Comparison of ENCODE assay signal across 1 cellular context in the genomic region with DNA sequence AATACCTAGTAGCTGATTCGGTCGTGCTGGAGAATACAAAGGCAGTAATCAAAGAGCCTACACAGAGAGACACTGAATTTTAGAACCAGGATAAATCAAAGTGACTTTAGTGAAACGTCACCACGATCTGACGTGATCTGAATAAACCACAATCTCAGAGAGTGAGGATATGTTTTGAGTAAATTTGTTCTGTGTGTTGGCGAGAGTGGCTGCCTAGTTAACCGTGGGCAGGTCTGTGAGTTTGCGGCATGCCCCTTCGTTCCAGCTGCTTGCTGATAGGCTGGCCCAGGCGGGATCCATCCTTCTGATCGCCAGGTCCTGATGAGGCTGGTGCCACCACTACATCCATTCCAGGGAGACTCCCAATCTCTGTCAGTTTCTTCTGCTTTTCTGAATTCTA.
TF ChIP-seq lines count a peak whose summit lies in the region.

No MANE protein-coding gene starts in this region.

TF ChIP-seq in HepG2, 621 proteins besides CTCF, POLR2A, EP300 and RAD21 (continued from another document):
- TF ChIP-seq, protein P1, sequence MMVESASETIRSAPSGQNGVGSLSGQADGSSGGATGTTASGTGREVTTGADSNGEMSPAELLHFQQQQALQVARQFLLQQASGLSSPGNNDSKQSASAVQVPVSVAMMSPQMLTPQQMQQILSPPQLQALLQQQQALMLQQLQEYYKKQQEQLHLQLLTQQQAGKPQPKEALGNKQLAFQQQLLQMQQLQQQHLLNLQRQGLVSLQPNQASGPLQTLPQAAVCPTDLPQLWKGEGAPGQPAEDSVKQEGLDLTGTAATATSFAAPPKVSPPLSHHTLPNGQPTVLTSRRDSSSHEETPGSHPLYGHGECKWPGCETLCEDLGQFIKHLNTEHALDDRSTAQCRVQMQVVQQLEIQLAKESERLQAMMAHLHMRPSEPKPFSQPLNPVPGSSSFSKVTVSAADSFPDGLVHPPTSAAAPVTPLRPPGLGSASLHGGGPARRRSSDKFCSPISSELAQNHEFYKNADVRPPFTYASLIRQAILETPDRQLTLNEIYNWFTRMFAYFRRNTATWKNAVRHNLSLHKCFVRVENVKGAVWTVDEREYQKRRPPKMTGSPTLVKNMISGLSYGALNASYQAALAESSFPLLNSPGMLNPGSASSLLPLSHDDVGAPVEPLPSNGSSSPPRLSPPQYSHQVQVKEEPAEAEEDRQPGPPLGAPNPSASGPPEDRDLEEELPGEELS (CRISPR knock-in tag; IDR thresholded peaks at IDR 0.05), result no peak
- TF ChIP-seq ZNF207 (IDR thresholded peaks at IDR 0.05; ENCODE audit: borderline replicate concordance), result no peak
- TF ChIP-seq, protein P2, sequence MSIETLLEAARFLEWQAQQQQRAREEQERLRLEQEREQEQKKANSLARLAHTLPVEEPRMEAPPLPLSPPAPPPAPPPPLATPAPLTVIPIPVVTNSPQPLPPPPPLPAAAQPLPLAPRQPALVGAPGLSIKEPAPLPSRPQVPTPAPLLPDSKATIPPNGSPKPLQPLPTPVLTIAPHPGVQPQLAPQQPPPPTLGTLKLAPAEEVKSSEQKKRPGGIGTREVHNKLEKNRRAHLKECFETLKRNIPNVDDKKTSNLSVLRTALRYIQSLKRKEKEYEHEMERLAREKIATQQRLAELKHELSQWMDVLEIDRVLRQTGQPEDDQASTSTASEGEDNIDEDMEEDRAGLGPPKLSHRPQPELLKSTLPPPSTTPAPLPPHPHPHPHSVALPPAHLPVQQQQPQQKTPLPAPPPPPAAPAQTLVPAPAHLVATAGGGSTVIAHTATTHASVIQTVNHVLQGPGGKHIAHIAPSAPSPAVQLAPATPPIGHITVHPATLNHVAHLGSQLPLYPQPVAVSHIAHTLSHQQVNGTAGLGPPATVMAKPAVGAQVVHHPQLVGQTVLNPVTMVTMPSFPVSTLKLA (IDR thresholded peaks at IDR 0.05), result no peak
- no peak for TF ChIP-seq ZNF572 (CRISPR knock-in tag; IDR thresholded peaks at IDR 0.05)
- TF ChIP-seq HDAC1 (CRISPR knock-in tag; IDR thresholded peaks at IDR 0.05), result no peak
- TF ChIP-seq MIER3 (CRISPR knock-in tag; IDR thresholded peaks at IDR 0.05; ENCODE audit: borderline replicate concordance), result no peak
- TF ChIP-seq ZNF264 (CRISPR knock-in tag; IDR thresholded peaks at IDR 0.05), result no peak
- TF ChIP-seq, protein P3, sequence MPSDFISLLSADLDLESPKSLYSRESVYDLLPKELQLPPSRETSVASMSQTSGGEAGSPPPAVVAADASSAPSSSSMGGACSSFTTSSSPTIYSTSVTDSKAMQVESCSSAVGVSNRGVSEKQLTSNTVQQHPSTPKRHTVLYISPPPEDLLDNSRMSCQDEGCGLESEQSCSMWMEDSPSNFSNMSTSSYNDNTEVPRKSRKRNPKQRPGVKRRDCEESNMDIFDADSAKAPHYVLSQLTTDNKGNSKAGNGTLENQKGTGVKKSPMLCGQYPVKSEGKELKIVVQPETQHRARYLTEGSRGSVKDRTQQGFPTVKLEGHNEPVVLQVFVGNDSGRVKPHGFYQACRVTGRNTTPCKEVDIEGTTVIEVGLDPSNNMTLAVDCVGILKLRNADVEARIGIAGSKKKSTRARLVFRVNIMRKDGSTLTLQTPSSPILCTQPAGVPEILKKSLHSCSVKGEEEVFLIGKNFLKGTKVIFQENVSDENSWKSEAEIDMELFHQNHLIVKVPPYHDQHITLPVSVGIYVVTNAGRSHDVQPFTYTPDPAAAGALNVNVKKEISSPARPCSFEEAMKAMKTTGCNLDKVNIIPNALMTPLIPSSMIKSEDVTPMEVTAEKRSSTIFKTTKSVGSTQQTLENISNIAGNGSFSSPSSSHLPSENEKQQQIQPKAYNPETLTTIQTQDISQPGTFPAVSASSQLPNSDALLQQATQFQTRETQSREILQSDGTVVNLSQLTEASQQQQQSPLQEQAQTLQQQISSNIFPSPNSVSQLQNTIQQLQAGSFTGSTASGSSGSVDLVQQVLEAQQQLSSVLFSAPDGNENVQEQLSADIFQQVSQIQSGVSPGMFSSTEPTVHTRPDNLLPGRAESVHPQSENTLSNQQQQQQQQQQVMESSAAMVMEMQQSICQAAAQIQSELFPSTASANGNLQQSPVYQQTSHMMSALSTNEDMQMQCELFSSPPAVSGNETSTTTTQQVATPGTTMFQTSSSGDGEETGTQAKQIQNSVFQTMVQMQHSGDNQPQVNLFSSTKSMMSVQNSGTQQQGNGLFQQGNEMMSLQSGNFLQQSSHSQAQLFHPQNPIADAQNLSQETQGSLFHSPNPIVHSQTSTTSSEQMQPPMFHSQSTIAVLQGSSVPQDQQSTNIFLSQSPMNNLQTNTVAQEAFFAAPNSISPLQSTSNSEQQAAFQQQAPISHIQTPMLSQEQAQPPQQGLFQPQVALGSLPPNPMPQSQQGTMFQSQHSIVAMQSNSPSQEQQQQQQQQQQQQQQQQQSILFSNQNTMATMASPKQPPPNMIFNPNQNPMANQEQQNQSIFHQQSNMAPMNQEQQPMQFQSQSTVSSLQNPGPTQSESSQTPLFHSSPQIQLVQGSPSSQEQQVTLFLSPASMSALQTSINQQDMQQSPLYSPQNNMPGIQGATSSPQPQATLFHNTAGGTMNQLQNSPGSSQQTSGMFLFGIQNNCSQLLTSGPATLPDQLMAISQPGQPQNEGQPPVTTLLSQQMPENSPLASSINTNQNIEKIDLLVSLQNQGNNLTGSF (CRISPR knock-in tag; IDR thresholded peaks at IDR 0.05), result no peak
- TF ChIP-seq KLF15 (CRISPR knock-in tag; IDR thresholded peaks at IDR 0.05; ENCODE audit: borderline replicate concordance), result no peak
- no peak for TF ChIP-seq MBNL3 (CRISPR knock-in tag; conservative IDR thresholded peaks at IDR 0.05)
- TF ChIP-seq, protein P4, sequence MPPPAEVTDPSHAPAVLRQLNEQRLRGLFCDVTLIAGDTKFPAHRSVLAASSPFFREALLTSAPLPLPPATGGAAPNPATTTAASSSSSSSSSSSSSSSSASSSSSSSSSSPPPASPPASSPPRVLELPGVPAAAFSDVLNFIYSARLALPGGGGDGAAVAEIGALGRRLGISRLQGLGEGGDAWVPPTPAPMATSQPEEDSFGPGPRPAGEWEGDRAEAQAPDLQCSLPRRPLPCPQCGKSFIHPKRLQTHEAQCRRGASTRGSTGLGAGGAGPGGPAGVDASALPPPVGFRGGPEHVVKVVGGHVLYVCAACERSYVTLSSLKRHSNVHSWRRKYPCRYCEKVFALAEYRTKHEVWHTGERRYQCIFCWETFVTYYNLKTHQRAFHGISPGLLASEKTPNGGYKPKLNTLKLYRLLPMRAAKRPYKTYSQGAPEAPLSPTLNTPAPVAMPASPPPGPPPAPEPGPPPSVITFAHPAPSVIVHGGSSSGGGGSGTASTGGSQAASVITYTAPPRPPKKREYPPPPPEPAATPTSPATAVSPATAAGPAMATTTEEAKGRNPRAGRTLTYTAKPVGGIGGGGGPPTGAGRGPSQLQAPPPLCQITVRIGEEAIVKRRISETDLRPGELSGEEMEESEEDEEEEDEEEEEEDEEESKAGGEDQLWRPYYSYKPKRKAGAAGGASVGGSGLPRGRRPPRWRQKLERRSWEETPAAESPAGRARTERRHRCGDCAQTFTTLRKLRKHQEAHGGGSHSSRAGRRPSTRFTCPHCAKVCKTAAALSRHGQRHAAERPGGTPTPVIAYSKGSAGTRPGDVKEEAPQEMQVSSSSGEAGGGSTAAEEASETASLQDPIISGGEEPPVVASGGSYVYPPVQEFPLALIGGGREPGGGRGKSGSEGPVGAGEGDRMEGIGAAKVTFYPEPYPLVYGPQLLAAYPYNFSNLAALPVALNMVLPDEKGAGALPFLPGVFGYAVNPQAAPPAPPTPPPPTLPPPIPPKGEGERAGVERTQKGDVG (CRISPR knock-in tag; IDR thresholded peaks at IDR 0.05; ENCODE audit: borderline replicate concordance), result no peak
TF ChIP-seq in HepG2: peak in this region for 0.
